Comparison of ENCODE assay signal across 2 cellular contexts in the genomic region with DNA sequence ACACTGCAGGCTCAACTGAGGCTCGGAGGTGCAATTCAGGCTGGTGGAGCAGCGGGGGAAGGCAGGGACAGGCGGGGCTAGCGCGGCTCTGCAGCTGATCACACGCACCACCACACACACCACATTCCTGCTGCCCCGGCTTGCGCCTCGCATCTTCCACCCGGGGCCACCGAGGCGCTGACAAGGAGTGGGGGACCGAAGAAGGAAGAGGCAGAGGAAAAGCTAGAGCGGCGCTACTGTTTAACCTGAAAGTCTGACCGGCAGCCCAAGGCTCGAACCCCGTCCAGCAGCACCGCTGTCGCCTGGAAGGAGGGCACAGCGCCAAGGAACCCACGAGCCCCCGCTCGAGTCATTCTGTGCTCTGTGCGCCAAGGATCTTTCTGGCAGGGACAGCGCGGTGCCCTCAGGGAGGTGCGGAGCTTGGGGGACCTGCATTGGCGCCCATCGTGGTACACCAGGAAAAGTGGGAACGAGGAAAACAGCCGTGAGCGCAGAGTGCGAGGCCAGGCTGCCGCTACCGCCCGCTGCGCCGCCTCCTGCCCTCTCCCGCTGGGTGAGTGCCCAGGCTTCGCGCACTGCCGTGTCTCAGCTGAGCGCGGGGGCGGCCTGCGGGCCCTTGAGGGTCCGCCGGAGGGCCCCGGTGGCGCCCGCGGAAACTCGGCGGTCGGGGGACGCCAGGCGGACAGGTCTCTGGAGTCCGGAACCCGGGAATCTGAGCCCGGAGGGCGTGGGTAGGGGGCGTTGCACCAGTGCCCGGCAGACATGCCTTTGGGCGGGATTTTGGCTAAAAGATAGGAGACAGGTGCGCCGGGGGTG.
A peak's percentile ranks its signal among the peaks of the same experiment; 100 is the strongest.
TF ChIP-seq lines count a peak whose summit lies in the region.

No MANE protein-coding gene starts in this region.

TF ChIP-seq in A549, 52 proteins besides CTCF, POLR2A, EP300 and RAD21:
- TF ChIP-seq ZSCAN20 (CRISPR knock-in tag; IDR thresholded peaks at IDR 0.05) (no peak), ZFP36 (IDR thresholded peaks at IDR 0.05; ENCODE audit: borderline replicate concordance, partially characterized antibody) (no peak), HEYL (CRISPR knock-in tag; IDR thresholded peaks at IDR 0.05) (no peak), GATA3 (IDR thresholded peaks at IDR 0.05; ENCODE audit: borderline replicate concordance) (no peak), SREBF2 (IDR thresholded peaks at IDR 0.05) (no peak), BHLHE40 (IDR thresholded peaks at IDR 0.05; ENCODE audit: low read depth, low read length) (no peak)
- TF ChIP-seq, protein P1, sequence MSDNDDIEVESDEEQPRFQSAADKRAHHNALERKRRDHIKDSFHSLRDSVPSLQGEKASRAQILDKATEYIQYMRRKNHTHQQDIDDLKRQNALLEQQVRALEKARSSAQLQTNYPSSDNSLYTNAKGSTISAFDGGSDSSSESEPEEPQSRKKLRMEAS (IDR thresholded peaks at IDR 0.05) = 0 out of 2 replicates have a peak, but pooled peaks have one; percentile 27
- TF ChIP-seq, protein P2, sequence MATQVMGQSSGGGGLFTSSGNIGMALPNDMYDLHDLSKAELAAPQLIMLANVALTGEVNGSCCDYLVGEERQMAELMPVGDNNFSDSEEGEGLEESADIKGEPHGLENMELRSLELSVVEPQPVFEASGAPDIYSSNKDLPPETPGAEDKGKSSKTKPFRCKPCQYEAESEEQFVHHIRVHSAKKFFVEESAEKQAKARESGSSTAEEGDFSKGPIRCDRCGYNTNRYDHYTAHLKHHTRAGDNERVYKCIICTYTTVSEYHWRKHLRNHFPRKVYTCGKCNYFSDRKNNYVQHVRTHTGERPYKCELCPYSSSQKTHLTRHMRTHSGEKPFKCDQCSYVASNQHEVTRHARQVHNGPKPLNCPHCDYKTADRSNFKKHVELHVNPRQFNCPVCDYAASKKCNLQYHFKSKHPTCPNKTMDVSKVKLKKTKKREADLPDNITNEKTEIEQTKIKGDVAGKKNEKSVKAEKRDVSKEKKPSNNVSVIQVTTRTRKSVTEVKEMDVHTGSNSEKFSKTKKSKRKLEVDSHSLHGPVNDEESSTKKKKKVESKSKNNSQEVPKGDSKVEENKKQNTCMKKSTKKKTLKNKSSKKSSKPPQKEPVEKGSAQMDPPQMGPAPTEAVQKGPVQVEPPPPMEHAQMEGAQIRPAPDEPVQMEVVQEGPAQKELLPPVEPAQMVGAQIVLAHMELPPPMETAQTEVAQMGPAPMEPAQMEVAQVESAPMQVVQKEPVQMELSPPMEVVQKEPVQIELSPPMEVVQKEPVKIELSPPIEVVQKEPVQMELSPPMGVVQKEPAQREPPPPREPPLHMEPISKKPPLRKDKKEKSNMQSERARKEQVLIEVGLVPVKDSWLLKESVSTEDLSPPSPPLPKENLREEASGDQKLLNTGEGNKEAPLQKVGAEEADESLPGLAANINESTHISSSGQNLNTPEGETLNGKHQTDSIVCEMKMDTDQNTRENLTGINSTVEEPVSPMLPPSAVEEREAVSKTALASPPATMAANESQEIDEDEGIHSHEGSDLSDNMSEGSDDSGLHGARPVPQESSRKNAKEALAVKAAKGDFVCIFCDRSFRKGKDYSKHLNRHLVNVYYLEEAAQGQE (IDR thresholded peaks at IDR 0.05) = no peak
- TF ChIP-seq, protein P3, sequence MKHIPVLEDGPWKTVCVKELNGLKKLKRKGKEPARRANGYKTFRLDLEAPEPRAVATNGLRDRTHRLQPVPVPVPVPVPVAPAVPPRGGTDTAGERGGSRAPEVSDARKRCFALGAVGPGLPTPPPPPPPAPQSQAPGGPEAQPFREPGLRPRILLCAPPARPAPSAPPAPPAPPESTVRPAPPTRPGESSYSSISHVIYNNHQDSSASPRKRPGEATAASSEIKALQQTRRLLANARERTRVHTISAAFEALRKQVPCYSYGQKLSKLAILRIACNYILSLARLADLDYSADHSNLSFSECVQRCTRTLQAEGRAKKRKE (CRISPR knock-in tag; IDR thresholded peaks at IDR 0.05; ENCODE audit: low read depth) = no peak
- TF ChIP-seq, protein P4, sequence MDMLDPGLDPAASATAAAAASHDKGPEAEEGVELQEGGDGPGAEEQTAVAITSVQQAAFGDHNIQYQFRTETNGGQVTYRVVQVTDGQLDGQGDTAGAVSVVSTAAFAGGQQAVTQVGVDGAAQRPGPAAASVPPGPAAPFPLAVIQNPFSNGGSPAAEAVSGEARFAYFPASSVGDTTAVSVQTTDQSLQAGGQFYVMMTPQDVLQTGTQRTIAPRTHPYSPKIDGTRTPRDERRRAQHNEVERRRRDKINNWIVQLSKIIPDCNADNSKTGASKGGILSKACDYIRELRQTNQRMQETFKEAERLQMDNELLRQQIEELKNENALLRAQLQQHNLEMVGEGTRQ (IDR thresholded peaks at IDR 0.05) = no peak
- TF ChIP-seq, protein P5, sequence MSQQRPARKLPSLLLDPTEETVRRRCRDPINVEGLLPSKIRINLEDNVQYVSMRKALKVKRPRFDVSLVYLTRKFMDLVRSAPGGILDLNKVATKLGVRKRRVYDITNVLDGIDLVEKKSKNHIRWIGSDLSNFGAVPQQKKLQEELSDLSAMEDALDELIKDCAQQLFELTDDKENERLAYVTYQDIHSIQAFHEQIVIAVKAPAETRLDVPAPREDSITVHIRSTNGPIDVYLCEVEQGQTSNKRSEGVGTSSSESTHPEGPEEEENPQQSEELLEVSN (IDR thresholded peaks at IDR 0.05; ENCODE audit: borderline replicate concordance, low read depth) = peak; percentile 69

TF ChIP-seq in H1, 55 proteins besides CTCF, POLR2A, EP300 and RAD21:
- TF ChIP-seq PHF8 (conservative IDR thresholded peaks at IDR 0.05; ENCODE audit: low read depth, low read length) (0 out of 2 replicates have a peak, but pooled peaks have one; percentile 14), TEAD4 (IDR thresholded peaks at IDR 0.05; ENCODE audit: low read depth, low read length) (peak; percentile 94), HDAC2 (IDR thresholded peaks at IDR 0.05; ENCODE audit: borderline replicate concordance in 1 of 2, low read depth in 2 of 2, low read length in 2 of 2) (peak in 1 of 2 experiments; percentile 73; a peak in 1 of 4 replicates), EGR1 (IDR thresholded peaks at IDR 0.05; ENCODE audit: borderline replicate concordance, low read depth, low read length) (peak; percentile 67; the same call in 1 of the 2 replicates), CHD1 (IDR thresholded peaks at IDR 0.05; ENCODE audit: low read depth, low read length) (no peak), ASH2L (IDR thresholded peaks at IDR 0.05; ENCODE audit: low read length) (peak; percentile 88), SIN3A (conservative IDR thresholded peaks at IDR 0.05 in 1 of 2, IDR thresholded peaks at IDR 0.05 in 1 of 2; ENCODE audit: low read depth in 1 of 2, low read length in 2 of 2) (peak in 1 of 2 experiments; percentile 24; a peak in 1 of 4 replicates), SUZ12 (IDR thresholded peaks at IDR 0.05; ENCODE audit: low read length) (peak; percentile 52; the same call in 1 of the 2 replicates), CTBP2 (IDR thresholded peaks at IDR 0.05; ENCODE audit: borderline replicate concordance, insufficient read depth, insufficient read length, low read length) (peak; percentile 51), CBX5 (IDR thresholded peaks at IDR 0.05; ENCODE audit: low read depth, low read length) (no peak), RBBP5 (IDR thresholded peaks at IDR 0.05; ENCODE audit: borderline replicate concordance, low read depth, low read length) (peak; percentile 78; the same call in 1 of the 2 replicates), RXRA (IDR thresholded peaks at IDR 0.05; ENCODE audit: insufficient read depth, low read depth, low read length) (no peak), KDM1A (IDR thresholded peaks at IDR 0.05; ENCODE audit: borderline replicate concordance, low read length) (no peak), KDM4A (IDR thresholded peaks at IDR 0.05; ENCODE audit: low read depth, low read length, severe bottlenecking) (peak; percentile 97), CEBPB (IDR thresholded peaks at IDR 0.05; ENCODE audit: low read depth, low read length) (no peak), RNF2 (IDR thresholded peaks at IDR 0.05; ENCODE audit: borderline replicate concordance, low read depth, low read length, missing control alignments, poor library complexity, severe bottlenecking) (peak; percentile 57), TBP (IDR thresholded peaks at IDR 0.05; ENCODE audit: low read depth, low read length) (0 out of 2 replicates have a peak, but pooled peaks have one; percentile 37)
- TF ChIP-seq, protein P5 (IDR thresholded peaks at IDR 0.05) = peak; percentile 93
- TF ChIP-seq, protein P1 (IDR thresholded peaks at IDR 0.05) = peak; percentile 91
